ENCODE assay signal across 8 cellular contexts in genomic region chr11:96342971-96343711, GRCh38. TPM values are rescaled to one million over a fixed set of nuclear protein-coding genes. Genes with fewer than 3 reads are reported as not detected.
DNase-seq lines count a peak whose midpoint lies in the region; ATAC-seq and TF ChIP-seq lines count a peak whose summit lies in the region.

MAML2 (minus strand) TSS chr11:96343195; CDS start chr11:96341895, 1,300 bp downstream.

- H3K9me3 ChIP-seq in cardiac muscle cell (ENCODE audit: low read depth): no peaks in the 10 kb centered on the region
- H3K9me3 ChIP-seq in parathyroid adenoma (ENCODE audit: control insufficient read depth, low read length): no peaks in the 10 kb centered on the region
- H3K9me3 ChIP-seq in tibial artery: no peaks in the 10 kb centered on the region

- peak; percentile 90 for TF ChIP-seq CTCF in GM12864 (IDR thresholded peaks at IDR 0.05; ENCODE audit: low read depth, low read length, missing control alignments)
- TF ChIP-seq CTCF in cardiac muscle cell (IDR thresholded peaks at IDR 0.05; ENCODE audit: low read depth, low read length): peak; percentile 86
- TF ChIP-seq CTCF in parathyroid adenoma (IDR thresholded peaks at IDR 0.05): peak; percentile 59
- peak; percentile 86 to 99 for TF ChIP-seq CTCF in tibial artery (IDR thresholded peaks at IDR 0.05)

- H3K4me3 ChIP-seq in GM12864 (ENCODE audit: low read depth, low read length) (peak within 1 kb of the TSS; percentile 69), cardiac muscle cell (peak within 1 kb of the TSS; percentile 73), parathyroid adenoma (ENCODE audit: low read depth, low read length) (peak within 1 kb of the TSS; percentile 95), tibial artery (peak within 1 kb of the TSS; percentile 70 to 73)

- H3K27me3 ChIP-seq in cardiac muscle cell (no peaks in the 10 kb centered on the region), parathyroid adenoma (ENCODE audit: control insufficient read depth, insufficient read depth, low read length) (no peaks in the 10 kb centered on the region), tibial artery (no peaks in the 10 kb centered on the region)

- H3K36me3 ChIP-seq in cardiac muscle cell (no peaks in the 10 kb centered on the region), parathyroid adenoma (ENCODE audit: control insufficient read depth, insufficient read depth, low read length) (no peaks in the 10 kb centered on the region), tibial artery (no peaks in the 10 kb centered on the region)

- intact Hi-C loops in tibial artery (cut with DNase I; ENCODE audit: low total_unique reads): loop anchor here (5.0 kb wide), 4 partner anchors 36 to 496 kb away; no protein-coding TSS in a partner anchor

- H3K27ac ChIP-seq in cardiac muscle cell (no peak within 1 kb of the TSS), parathyroid adenoma (peak within 1 kb of the TSS; percentile 89), tibial artery (peak within 1 kb of the TSS; percentile 89 to 93)

- peak; percentile 88 for ATAC-seq in HG02642 (IDR thresholded peaks at IDR 0.05; ENCODE audit: poor library complexity, unreplicated experiment)

- peak within 1 kb of the TSS; percentile 76 for H3K4me2 ChIP-seq in parathyroid adenoma (ENCODE audit: low read length)

- H3K4me1 ChIP-seq in cardiac muscle cell (ENCODE audit: low read depth) (peaks cover 24% of the 10 kb centered on the region), parathyroid adenoma (peaks cover 12% of the 10 kb centered on the region), tibial artery (peaks cover 4 to 38% (median 34%) of the 10 kb centered on the region in 4 donors)

- H2AFZ ChIP-seq in parathyroid adenoma: peak within 1 kb of the TSS; percentile 80

- DNase-seq in GM12864 (ENCODE audit: low read depth) (peak; percentile 78), NCI-H1105 (lab: John Stamatoyannopoulos, UW) (peak; percentile 84), SW 1271 (lab: John Stamatoyannopoulos, UW) (peak; percentile 88 to 97), cardiac muscle cell (ENCODE audit: low read depth in 1 of 2, low spot score in 1 of 2) (peak; percentile 94 to 97), tibial artery (peak; percentile 92 to 96)
- peak; percentile 79 for DNase-seq in activated naive CD8-positive, alpha-beta T cell treated with anti-CD3 and anti-CD28 coated beads, Interleukin-2, amount 50 U/mL, for 16 hours (ENCODE audit: low read depth, low spot score)

- H3K79me2 ChIP-seq in parathyroid adenoma: peaks cover 6% of the 10 kb centered on the region

- H3K9ac ChIP-seq in parathyroid adenoma: peak within 1 kb of the TSS; percentile 14

RNA-seq across cellular contexts. Expression of gene MAML2, which starts in this region (rescaled TPM):
- 6.3 and 8.2 TPM in 2 replicates for total RNA-seq in cardiac muscle cell
- polyA plus RNA-seq in cardiac muscle cell: 1.1 and 5.5 TPM in 2 replicates
